Comparison of ENCODE assay signal across 14 cellular contexts in genomic region chr6:149273318-149273717, GRCh38. TPM values are rescaled to one million over a fixed set of nuclear protein-coding genes. Genes with fewer than 3 reads are reported as not detected.
DNase-seq lines count a peak whose midpoint lies in the region; ATAC-seq lines count a peak whose summit lies in the region.
"Had no signal": no experiment of that assay in that cellular context is flagged by ENCODE, and none has a peak within 500 bp of the region (broad histone marks: within the 10 kb centered on the region; RNA-seq: fewer than 3 reads in every experiment).

No MANE protein-coding gene starts in this region.

- H4K20me1 ChIP-seq in Karpas-422 (ENCODE audit: insufficient read depth, low read depth, low read length) = no peaks in the 10 kb centered on the region

- DNase-seq in G401 (ENCODE audit: low spot score) (peak; percentile 2), NCI-H1694 (lab: John Stamatoyannopoulos, UW) (no peak), Karpas-422 (no peak)
- DNase-seq in activated CD4-positive, alpha-beta memory T cell treated with anti-CD3 and anti-CD28 coated beads, Interleukin-2, amount 10 ng/mL, durations not matched to agents 7 days and 5 days = no peak
- peak in 1 of 10 donors; percentile 16 for DNase-seq in naive thymus-derived CD8-positive, alpha-beta T cell
- DNase-seq: DMS53; effector CD8-positive, alpha-beta T cell; H7; mesenchymal stem cell; NCI-H1436 treated with DMSO at 0.1 percent for 48 hours had no signal

- H3K4me2 ChIP-seq in Karpas-422 (ENCODE audit: low read depth, low read length, poor library complexity, severe bottlenecking) = no peak overlapping the region

- ATAC-seq in HG02678 (IDR thresholded peaks at IDR 0.05; ENCODE audit: unreplicated experiment) (peak; percentile 44), GM21360 (IDR thresholded peaks at IDR 0.05; ENCODE audit: unreplicated experiment) (no peak), GM18861 (IDR thresholded peaks at IDR 0.05; ENCODE audit: unreplicated experiment) (no peak)
- ATAC-seq in naive thymus-derived CD8-positive, alpha-beta T cell = peak; percentile 19 to 22

- H3K4me1 ChIP-seq in Karpas-422 (ENCODE audit: low read length) = peaks cover 5% of the 10 kb centered on the region

- H3K79me2 ChIP-seq in Karpas-422 (ENCODE audit: low read length) = no peaks in the 10 kb centered on the region

- no peak overlapping the region for H2AFZ ChIP-seq in Karpas-422 (ENCODE audit: low read length)

- no peaks in the 10 kb centered on the region for H3K9me3 ChIP-seq in Karpas-422 (ENCODE audit: low read length)

- H3K9me2 ChIP-seq in Karpas-422 (replicated peaks; ENCODE audit: insufficient read depth, low read length) = no peaks in the 10 kb centered on the region

- H3K27ac Mint-ChIP-seq in activated CD4-positive, alpha-beta memory T cell treated with anti-CD3 and anti-CD28 coated beads, Interleukin-2, amount 10 ng/mL, durations not matched to agents 7 days and 5 days = peak overlapping the region; percentile 61
- peak overlapping the region; percentile 2 to 87 (median 70) for H3K27ac Mint-ChIP-seq in naive thymus-derived CD8-positive, alpha-beta T cell

- peaks cover 11% of the 10 kb centered on the region for H3K9me3 Mint-ChIP-seq in activated CD4-positive, alpha-beta memory T cell treated with anti-CD3 and anti-CD28 coated beads, Interleukin-2, amount 10 ng/mL, durations not matched to agents 7 days and 5 days
- no peaks in the 10 kb centered on the region for H3K9me3 Mint-ChIP-seq in naive thymus-derived CD8-positive, alpha-beta T cell

- H3K4me3 Mint-ChIP-seq in activated CD4-positive, alpha-beta memory T cell treated with anti-CD3 and anti-CD28 coated beads, Interleukin-2, amount 10 ng/mL, durations not matched to agents 7 days and 5 days = no peak overlapping the region
- peak overlapping the region in 9 of 10 donors; percentile 37 to 72 (median 62) for H3K4me3 Mint-ChIP-seq in naive thymus-derived CD8-positive, alpha-beta T cell

- peaks cover 11% of the 10 kb centered on the region for H3K36me3 Mint-ChIP-seq in activated CD4-positive, alpha-beta memory T cell treated with anti-CD3 and anti-CD28 coated beads, Interleukin-2, amount 10 ng/mL, durations not matched to agents 7 days and 5 days (ENCODE audit: low read depth)
- no peaks in the 10 kb centered on the region for H3K36me3 Mint-ChIP-seq in naive thymus-derived CD8-positive, alpha-beta T cell

- H3K27me3 Mint-ChIP-seq in activated CD4-positive, alpha-beta memory T cell treated with anti-CD3 and anti-CD28 coated beads, Interleukin-2, amount 10 ng/mL, durations not matched to agents 7 days and 5 days = no peaks in the 10 kb centered on the region
- H3K27me3 Mint-ChIP-seq in naive thymus-derived CD8-positive, alpha-beta T cell = no peaks in the 10 kb centered on the region

- POLR2A ChIA-PET in activated CD4-positive, alpha-beta memory T cell treated with anti-CD3 and anti-CD28 coated beads, Interleukin-2, amount 10 ng/mL, durations not matched to agents 7 days and 5 days (lab: Charles Lee) = interaction anchor here (0.8 to 1.1 kb wide), 4 partner anchors 9 to 46 kb away, joined by 3 to 4 read pairs (median 3); no protein-coding TSS in a partner anchor
- POLR2A ChIA-PET in naive thymus-derived CD8-positive, alpha-beta T cell (lab: Charles Lee) = interaction anchor here (1.0 kb wide), 1 partner anchor 15 kb away, joined by 3 read pairs; no protein-coding TSS in a partner anchor

- peaks cover 39% of the 10 kb centered on the region for H3K4me1 Mint-ChIP-seq in activated CD4-positive, alpha-beta memory T cell treated with anti-CD3 and anti-CD28 coated beads, Interleukin-2, amount 10 ng/mL, durations not matched to agents 7 days and 5 days
- H3K4me1 Mint-ChIP-seq in naive thymus-derived CD8-positive, alpha-beta T cell = peaks cover 23 to 47% (median 38%) of the 10 kb centered on the region in 4 donors

- no peak overlapping the region for H3K4me3 ChIP-seq in Karpas-422 (ENCODE audit: low read length)
- H3K4me3 ChIP-seq: heart right ventricle had no signal

- no peaks in the 10 kb centered on the region for H3K36me3 ChIP-seq in Karpas-422 (ENCODE audit: insufficient read depth, low read length)
- H3K36me3 ChIP-seq: heart right ventricle had no signal

- H3K27me3 ChIP-seq in Karpas-422 (ENCODE audit: low read length) = no peaks in the 10 kb centered on the region

- H3K9ac ChIP-seq in Karpas-422 (ENCODE audit: low read length) = no peak overlapping the region

- CTCF ChIA-PET in activated CD4-positive, alpha-beta memory T cell treated with anti-CD3 and anti-CD28 coated beads, Interleukin-2, amount 10 ng/mL, durations not matched to agents 7 days and 5 days (lab: Charles Lee) = no interaction called here

- in situ Hi-C loops in G401 (cut with HindIII; ENCODE audit: low sequenced_read_pairs) = no loop called here

- H3K27ac ChIP-seq in Karpas-422 (ENCODE audit: low read length) = no peak overlapping the region

RNA-seq across cellular contexts. Expression of gene TAB2, which starts 44.2 kb away (rescaled TPM):
- 38.0 and 52.0 TPM in 2 replicates for total RNA-seq in G401 (2014; rRNA removed; shearing (Covaris generic))
- total RNA-seq in activated CD4-positive, alpha-beta memory T cell treated with anti-CD3 and anti-CD28 coated beads, Interleukin-2, amount 10 ng/mL, durations not matched to agents 7 days and 5 days = 100 to 1,000 TPM; 169 to 170 TPM
- 100 to 1,000 TPM; 114 to 117 TPM for total RNA-seq in naive thymus-derived CD8-positive, alpha-beta T cell
- polyA plus RNA-seq in naive thymus-derived CD8-positive, alpha-beta T cell = 10 to 100 TPM in 2 of 3 donors, 1 to 10 TPM in 1; 9.5 to 14.1 (median 12.9) TPM
- 8.3 and 23.4 TPM in 2 replicates for total RNA-seq in Karpas-422 (2014; rRNA removed; shearing (Covaris generic); ENCODE audit: low replicate concordance)

Comparison
In these comparisons a context has a peak if more than half of its experiments do, and no peak if none do; other contexts are left out.
1. ATAC-seq: peak in HG02678 (single experiment) and naive thymus-derived CD8-positive, alpha-beta T cell (2 of 2); none in GM21360 (single experiment) and GM18861 (single experiment).